ENCODE assay signal across 8 cellular contexts in the genomic region with DNA sequence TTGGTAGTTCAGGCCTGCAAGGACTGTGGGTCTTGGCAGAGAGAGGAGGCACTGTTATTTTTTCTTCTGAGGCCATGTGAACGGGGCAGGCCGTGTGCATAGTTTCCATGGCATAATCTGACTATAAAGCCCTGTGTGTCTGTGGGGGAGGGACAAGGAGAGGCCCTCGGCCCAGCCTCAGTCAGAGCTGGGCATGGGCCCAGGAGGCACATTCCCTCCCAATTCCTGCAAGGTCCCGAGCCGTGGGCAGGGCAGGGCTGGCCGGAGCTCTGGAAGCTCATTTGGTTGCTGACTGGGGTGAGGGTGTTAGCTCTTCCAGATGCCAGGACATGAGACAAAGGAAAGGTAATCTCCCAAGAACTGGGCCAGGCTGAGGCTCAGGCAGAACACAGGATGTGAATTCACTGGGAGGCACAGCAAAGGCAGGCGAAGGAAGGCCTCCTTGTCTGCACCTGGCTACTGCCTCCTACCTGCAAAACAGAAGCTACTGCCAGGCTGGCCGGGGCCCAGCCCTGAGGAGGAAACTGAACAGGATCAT. TPM values are rescaled to one million over a fixed set of nuclear protein-coding genes. Genes with fewer than 3 reads are reported as not detected.
DNase-seq lines count a peak whose midpoint lies in the region; ATAC-seq and TF ChIP-seq lines count a peak whose summit lies in the region.

No MANE protein-coding gene starts in this region.

- H3K9me3 ChIP-seq in adipocyte (ENCODE audit: control insufficient read depth, low read length) = no peaks in the 10 kb centered on the region
- no peaks in the 10 kb centered on the region for H3K9me3 ChIP-seq in osteoblast (ENCODE audit: low read depth, low read length)

- CTCF ChIA-PET in BJ (lab: Yijun Ruan, JAX) = interaction anchor here (1.0 to 1.3 kb wide), 2 partner anchors 10 to 78 kb away, joined by 3 read pairs; no protein-coding TSS in a partner anchor

- POLR2A ChIA-PET in BJ (lab: Charles Lee) = no interaction called here

- intact Hi-C loops in Right ventricle myocardium inferior (cut with DNase I) = no loop called here

- DNase-seq in BJ (ENCODE audit: low read depth) (peak; percentile 41), adipocyte (ENCODE audit: low read depth) (peak; percentile 88), Right ventricle myocardium inferior (ENCODE audit: missing footprints) (peak; percentile 82), osteoblast (ENCODE audit: insufficient read length, low spot score, missing footprints) (peak; percentile 92), T-helper 1 cell (no peak), NCI-H1048 (lab: John Stamatoyannopoulos, UW) (no peak), SHP77 (lab: John Stamatoyannopoulos, UW) (no peak)

- TF ChIP-seq CTCF in BJ (IDR thresholded peaks at IDR 0.05; ENCODE audit: insufficient read depth, low read depth, low read length) (no peak), osteoblast (IDR thresholded peaks at IDR 0.05; ENCODE audit: extremely low read depth, low read depth, low read length) (no peak)

- H3K4me1 ChIP-seq in adipocyte (ENCODE audit: control insufficient read depth, insufficient read depth, low read length) (peaks cover 22% of the 10 kb centered on the region), osteoblast (ENCODE audit: insufficient read depth, low read length) (peaks cover 13% of the 10 kb centered on the region)

- H3K4me2 ChIP-seq in osteoblast (ENCODE audit: insufficient read depth, low read length) = no peak overlapping the region

- H3K27me3 ChIP-seq in BJ (ENCODE audit: control insufficient read depth, insufficient read depth, low read length) = no peaks in the 10 kb centered on the region
- no peaks in the 10 kb centered on the region for H3K27me3 ChIP-seq in adipocyte (replicated peaks; ENCODE audit: control insufficient read depth, insufficient read depth, low read length)
- H3K27me3 ChIP-seq in osteoblast (ENCODE audit: insufficient read depth, low read length) = no peaks in the 10 kb centered on the region

- H2AFZ ChIP-seq in osteoblast (ENCODE audit: low read length) = peak overlapping the region; percentile 6

- H3K36me3 ChIP-seq in BJ (ENCODE audit: control insufficient read depth, insufficient read depth, low read length) (no peaks in the 10 kb centered on the region), adipocyte (ENCODE audit: control insufficient read depth, insufficient read depth, low read length, severe bottlenecking) (no peaks in the 10 kb centered on the region), osteoblast (ENCODE audit: insufficient read depth, low read length) (no peaks in the 10 kb centered on the region)

- no peaks in the 10 kb centered on the region for H4K20me1 ChIP-seq in osteoblast (ENCODE audit: insufficient read depth, low read length)

- peak overlapping the region; percentile 51 for H3K9ac ChIP-seq in adipocyte (ENCODE audit: low read length)

- ATAC-seq in Right ventricle myocardium inferior (peak; percentile 86), HG03442 (IDR thresholded peaks at IDR 0.05; ENCODE audit: unreplicated experiment) (no peak)

- H3K79me2 ChIP-seq in osteoblast (ENCODE audit: insufficient read depth, low read length) = no peaks in the 10 kb centered on the region

- H3K4me3 ChIP-seq in BJ (ENCODE audit: low read depth, low read length) = no peak overlapping the region
- no peak overlapping the region for H3K4me3 ChIP-seq in adipocyte (ENCODE audit: low read length)
- no peak overlapping the region for H3K4me3 ChIP-seq in osteoblast (ENCODE audit: insufficient read depth, low read length)

- no peak overlapping the region for H3K27ac ChIP-seq in osteoblast (ENCODE audit: low read depth, low read length)

RNA-seq across cellular contexts. Expression of a gene that starts 22.0 kb away (rescaled TPM):
- polyA plus RNA-seq in BJ (2011; rRNA removed) = 7.1 and 12.4 TPM in 2 replicates
- polyA minus RNA-seq in BJ (2011; rRNA and poly(A)+ RNA removed) = 10.7 and 17.3 TPM in 2 replicates
- total RNA-seq in Right ventricle myocardium inferior (19.6 TPM), osteoblast (2.9 and 5.4 TPM in 2 replicates)

Comparison
In these comparisons a context has a peak if more than half of its experiments do, and no peak if none do; other contexts are left out.
1. DNase-seq: peak in BJ (single experiment), adipocyte (single experiment), Right ventricle myocardium inferior (single experiment) and osteoblast (single experiment); none in T-helper 1 cell (0 of 5), NCI-H1048 (single experiment) and SHP77 (0 of 2).